1 cellular context compared by ENCODE assay signal in genomic region chr17:47801176-47801765, GRCh38.
TF ChIP-seq lines count a peak whose summit lies in the region.

No MANE protein-coding gene starts in this region.

TF ChIP-seq in K562, 482 proteins besides CTCF, POLR2A, EP300 and RAD21:
- TF ChIP-seq CREB5 (CRISPR knock-in tag; IDR thresholded peaks at IDR 0.05): no peak
- TF ChIP-seq PBX2 (CRISPR knock-in tag; IDR thresholded peaks at IDR 0.05; ENCODE audit: low read depth): 0 out of 2 replicates have a peak, but pooled peaks have one; percentile 5
- no peak for TF ChIP-seq PBX2 (tag; conservative IDR thresholded peaks at IDR 0.05; ENCODE audit: low read depth)
- no peak for TF ChIP-seq ZKSCAN1 (IDR thresholded peaks at IDR 0.05; ENCODE audit: low read depth, low read length)
